In genomic region chr17:81046131-81046769, GRCh38 we compare ENCODE assay signal across 22 cellular contexts. TPM values are rescaled to one million over a fixed set of nuclear protein-coding genes. Genes with fewer than 3 reads are reported as not detected.
DNase-seq lines count a peak whose midpoint lies in the region; ATAC-seq, FAIRE-seq and TF ChIP-seq lines count a peak whose summit lies in the region.
"Had no signal": no experiment of that assay in that cellular context is flagged by ENCODE, and none has a peak within 500 bp of the region (broad histone marks: within the 10 kb centered on the region; RNA-seq: fewer than 3 reads in every experiment).

No MANE protein-coding gene starts in this region.

- TF ChIP-seq CTCF in HCT116 (IDR thresholded peaks at IDR 0.05 in 2 of 3, conservative IDR thresholded peaks at IDR 0.05 in 1 of 3; ENCODE audit: borderline replicate concordance in 1 of 3, insufficient read depth in 1 of 3, low read depth in 2 of 3, low read length in 2 of 3): no peak
- TF ChIP-seq CTCF in K562 (IDR thresholded peaks at IDR 0.05 in 2 of 3, conservative IDR thresholded peaks at IDR 0.05 in 1 of 3; ENCODE audit: insufficient read depth in 2 of 3, low read depth in 1 of 3, low read length in 3 of 3): no peak
- no peak for TF ChIP-seq CTCF in suprapubic skin (IDR thresholded peaks at IDR 0.05)
- TF ChIP-seq CTCF in ovary (IDR thresholded peaks at IDR 0.05): no peak

- TF ChIP-seq RAD21 in HCT116 (IDR thresholded peaks at IDR 0.05; ENCODE audit: low read depth) (no peak), K562 (CRISPR knock-in tag; conservative IDR thresholded peaks at IDR 0.05 in 1 of 2, IDR thresholded peaks at IDR 0.05 in 1 of 2) (no peak)

- POLR2A ChIA-PET in HCT116 (lab: Charles Lee): no interaction called here
- POLR2A ChIA-PET in K562 (lab: Yijun Ruan, JAX): interaction anchor here (0.7 to 1.2 kb wide), 3 partner anchors 8 to 177 kb away, joined by 4 to 6 read pairs (median 5); partner anchors contain the start of gene CEP131

- no peak overlapping the region for H2BK120ac ChIP-seq in mesenchymal stem cell (ENCODE audit: low read depth, low read length)

- DNase-seq in HCT116 (ENCODE audit: low read depth, low spot score) (no peak), K562 (ENCODE audit: extremely low read depth in 1 of 4, low spot score in 3 of 4) (no peak), mesenchymal stem cell (no peak), suprapubic skin (ENCODE audit: low spot score in 2 of 2) (no peak), ovary (no peak), NCI-H2107 treated with DMSO at 0.1 percent for 48 hours (lab: John Stamatoyannopoulos, UW; ENCODE audit: unreplicated experiment) (no peak)
- DNase-seq: activated CD4-positive, CD25-positive, alpha-beta regulatory T cell; activated CD8-positive, alpha-beta T cell treated with anti-CD3 and anti-CD28 coated beads, Interleukin-2, amount 10 ng/mL, durations not matched to agents 7 days and 5 days; activated naive CD4-positive, alpha-beta T cell treated with anti-CD3 and anti-CD28 coated beads, Interleukin-2, amount 50 U/mL, for 16 hours; activated T-cell treated with anti-CD3 and anti-CD28 coated beads, Interleukin-2, amount 50 U/mL, for 48 hours; GM23248; mesendoderm; NCI-H526 treated with DMSO at 0.1 percent for 48 hours; stimulated activated CD4-positive, alpha-beta T cell treated with anti-CD3 and anti-CD28 coated beads, Interleukin-12 subunit alpha, Interleukin-12 subunit beta, amount 100 ng/mL, for 4 hours; T-helper 17 cell had no signal

- WGBS in K562 (ENCODE audit: insufficient coverage, low coverage, missing lambda C conversion rate): 81% methylated on average over 13 of the region's 17 CpGs
- 98% methylated on average over 17 of the region's 17 CpGs for WGBS in mesenchymal stem cell
- 91% methylated on average over 14 of the region's 17 CpGs for WGBS in suprapubic skin
- 87 to 93% (median 90%) methylated on average over 17 of the region's 17 CpGs for WGBS in ovary, 3 donors

- CTCF ChIA-PET in HCT116 (lab: Charles Lee) (interaction anchor here (0.5 kb wide), 1 partner anchor 156 kb away, joined by 3 read pairs; no protein-coding TSS in a partner anchor), K562 (lab: Yijun Ruan, JAX; ENCODE audit: low intra/inter-chr PET ratio) (no interaction called here)

- no TSS peak for BruUV-seq in HCT116 (replicated peaks; lab: Mats Ljungman, UMichigan)
- no TSS peak for BruUV-seq in K562 (replicated peaks; lab: Mats Ljungman, UMichigan)

- no peak overlapping the region for H3K14ac ChIP-seq in mesenchymal stem cell (ENCODE audit: low read length in 2 of 2)

- peak overlapping the region in 1 of 2 experiments; percentile 9 for H3K4ac ChIP-seq in mesenchymal stem cell (ENCODE audit: low read depth in 1 of 2, low read length in 2 of 2)

- H3K79me1 ChIP-seq in mesenchymal stem cell (replicated peaks; ENCODE audit: low read length, poor library complexity, severe bottlenecking): peaks cover 2% of the 10 kb centered on the region

- H4K91ac ChIP-seq in mesenchymal stem cell (ENCODE audit: low read length): no peak overlapping the region

- intact Hi-C loops in HCT116 (cut with micrococcal nuclease): no loop called here
- intact Hi-C loops in K562 (cut with micrococcal nuclease): no loop called here
- intact Hi-C loops in ovary (cut with DNase I): loop anchor here in 1 of 4 donors (2.0 kb wide), 1 partner anchor 39 kb away; no protein-coding TSS in a partner anchor

- no peak overlapping the region for H2BK12ac ChIP-seq in mesenchymal stem cell (ENCODE audit: low read length in 2 of 2)

- H3K4me2 ChIP-seq in HCT116 (ENCODE audit: low read length): peak overlapping the region; percentile 26
- no peak overlapping the region for H3K4me2 ChIP-seq in K562 (ENCODE audit: insufficient read depth, low read length)
- no peak overlapping the region for H3K4me2 ChIP-seq in mesenchymal stem cell (ENCODE audit: low read length, poor library complexity, severe bottlenecking)

- H3K4me1 ChIP-seq in HCT116 (ENCODE audit: control insufficient read depth in 1 of 2, insufficient read depth in 2 of 2, low read length in 2 of 2) (peaks cover 87 to 100% of the 10 kb centered on the region in 2 experiments), K562 (replicated peaks in 1 of 2; ENCODE audit: control insufficient read depth in 2 of 2, insufficient read depth in 2 of 2, low read length in 2 of 2) (peaks cover 16 to 78% of the 10 kb centered on the region in 2 experiments; a peak in 4 of 5 replicates), mesenchymal stem cell (ENCODE audit: control insufficient read depth, insufficient read depth, low read depth, low read length) (peaks cover 87% of the 10 kb centered on the region), suprapubic skin (peaks cover 84% of the 10 kb centered on the region), ovary (ENCODE audit: insufficient read depth) (peaks cover 5% of the 10 kb centered on the region)

- no peak overlapping the region for H3K23ac ChIP-seq in mesenchymal stem cell (ENCODE audit: low read length in 2 of 2)

- H3K9me1 ChIP-seq in K562 (ENCODE audit: control insufficient read depth, insufficient read depth, low read length): peaks cover 13% of the 10 kb centered on the region

- peak overlapping the region; percentile 71 for H3K9ac ChIP-seq in HCT116 (ENCODE audit: low read length)
- peak overlapping the region in 1 of 2 experiments; percentile 24; a peak in 1 of 4 replicates for H3K9ac ChIP-seq in K562 (ENCODE audit: insufficient read depth in 1 of 2, low read depth in 2 of 2, low read length in 2 of 2)
- peak overlapping the region; percentile 67 for H3K9ac ChIP-seq in mesenchymal stem cell (ENCODE audit: low read length)
- H3K9ac ChIP-seq: GM23248 had no signal

- H3K9me2 ChIP-seq in HCT116 (ENCODE audit: insufficient read depth): no peaks in the 10 kb centered on the region

- in situ Hi-C loops in K562 (cut with MboI): no loop called here

- H2AK5ac ChIP-seq in mesenchymal stem cell (ENCODE audit: low read length, severe bottlenecking): peak overlapping the region; percentile 28

- ATAC-seq in HCT116 (no peak), K562 (no peak), GM19467 (IDR thresholded peaks at IDR 0.05; ENCODE audit: unreplicated experiment) (no peak), HG02759 (IDR thresholded peaks at IDR 0.05; ENCODE audit: unreplicated experiment) (no peak)
- ATAC-seq: activated CD8-positive, alpha-beta T cell treated with anti-CD3 and anti-CD28 coated beads, Interleukin-2, amount 10 ng/mL, durations not matched to agents 7 days and 5 days; T-helper 17 cell had no signal

- H3K27ac ChIP-seq in HCT116 (ENCODE audit: low read depth, low read length) (peak overlapping the region; percentile 94; the same call in 1 of the 2 replicates), K562 (ENCODE audit: extremely low read depth, low read depth, low read length) (no peak overlapping the region), mesenchymal stem cell (ENCODE audit: low read length, poor library complexity, severe bottlenecking) (no peak overlapping the region), suprapubic skin (peak overlapping the region; percentile 55), ovary (no peak overlapping the region)
- H3K27ac ChIP-seq: ascending aorta, GM23248, hepatocyte, thoracic aorta had no signal

- peaks cover 0 to 21% of the 10 kb centered on the region in 2 experiments; a peak in 1 of 4 replicates for H3K36me3 ChIP-seq in HCT116 (ENCODE audit: control insufficient read depth in 1 of 2, insufficient read depth in 2 of 2, low read length in 2 of 2)
- H3K36me3 ChIP-seq in K562 (ENCODE audit: control insufficient read depth, insufficient read depth, low read length): peaks cover 10% of the 10 kb centered on the region; the same call in 1 of the 3 replicates
- peaks cover 0 to 28% of the 10 kb centered on the region in 2 experiments for H3K36me3 ChIP-seq in mesenchymal stem cell (ENCODE audit: control insufficient read depth in 1 of 2, insufficient read depth in 2 of 2, low read depth in 1 of 2, low read length in 2 of 2)
- H3K36me3 ChIP-seq in suprapubic skin: no peaks in the 10 kb centered on the region
- H3K36me3 ChIP-seq in ovary: no peaks in the 10 kb centered on the region
- H3K36me3 ChIP-seq: ascending aorta, thoracic aorta had no signal

- no peak overlapping the region for H3K4me3 ChIP-seq in HCT116 (replicated peaks in 1 of 2; ENCODE audit: low read depth in 1 of 2, low read length in 2 of 2)
- no peak overlapping the region for H3K4me3 ChIP-seq in K562
- H3K4me3 ChIP-seq in mesenchymal stem cell (ENCODE audit: insufficient read depth in 1 of 2, low read depth in 1 of 2, low read length in 2 of 2): no peak overlapping the region
- no peak overlapping the region for H3K4me3 ChIP-seq in suprapubic skin
- no peak overlapping the region for H3K4me3 ChIP-seq in ovary
- H3K4me3 ChIP-seq: ascending aorta, GM23248, hepatocyte, thoracic aorta had no signal

- TF ChIP-seq POLR2A in HCT116 (IDR thresholded peaks at IDR 0.05; ENCODE audit: borderline replicate concordance, extremely low read depth, insufficient read depth, insufficient read length): no peak
- TF ChIP-seq POLR2A in K562 (conservative IDR thresholded peaks at IDR 0.05): no peak
- TF ChIP-seq POLR2A in suprapubic skin (IDR thresholded peaks at IDR 0.05): no peak
- TF ChIP-seq POLR2A in ovary (IDR thresholded peaks at IDR 0.05): no peak

- H2AFZ ChIP-seq in HCT116 (ENCODE audit: low read depth, low read length, poor library complexity, severe bottlenecking): no peak overlapping the region
- H2AFZ ChIP-seq in K562 (ENCODE audit: low read depth, low read length): no peak overlapping the region
- no peak overlapping the region for H2AFZ ChIP-seq in mesenchymal stem cell (ENCODE audit: low read depth, low read length)
- H2AFZ ChIP-seq: GM23248, hepatocyte had no signal

- H4K20me1 ChIP-seq in HCT116 (ENCODE audit: insufficient read depth) (peaks cover 14% of the 10 kb centered on the region; the same call in 1 of the 2 replicates), K562 (replicated peaks; ENCODE audit: control insufficient read depth, insufficient read depth, low read length) (peaks cover 31% of the 10 kb centered on the region)

- H4K8ac ChIP-seq in mesenchymal stem cell (ENCODE audit: low read length): no peak overlapping the region

- no peak for FAIRE-seq in K562 (lab: Jason Lieb, UNC)
- FAIRE-seq: HTR-8/SVneo, islet of Langerhans had no signal

- H3K9me3 ChIP-seq in HCT116 (ENCODE audit: control insufficient read depth in 1 of 2, insufficient read depth in 1 of 2, low read depth in 1 of 2, low read length in 2 of 2) (no peaks in the 10 kb centered on the region), K562 (replicated peaks; ENCODE audit: control insufficient read depth, insufficient read depth, low read depth, low read length) (no peaks in the 10 kb centered on the region), mesenchymal stem cell (ENCODE audit: control insufficient read depth, low read length) (no peaks in the 10 kb centered on the region), suprapubic skin (no peaks in the 10 kb centered on the region), ovary (no peaks in the 10 kb centered on the region)
- H3K9me3 ChIP-seq: ascending aorta, thoracic aorta had no signal

- H3K27me3 ChIP-seq in HCT116 (ENCODE audit: insufficient read depth, low read length) (no peaks in the 10 kb centered on the region), K562 (ENCODE audit: control insufficient read depth in 2 of 2, insufficient read depth in 2 of 2, low read length in 2 of 2) (no peaks in the 10 kb centered on the region), mesenchymal stem cell (ENCODE audit: control insufficient read depth in 1 of 2, insufficient read depth in 1 of 2, low read length in 2 of 2) (no peaks in the 10 kb centered on the region), suprapubic skin (no peaks in the 10 kb centered on the region), ovary (no peaks in the 10 kb centered on the region)
- H3K27me3 ChIP-seq: ascending aorta, hepatocyte had no signal

- TF ChIP-seq EP300 in K562 (IDR thresholded peaks at IDR 0.05; ENCODE audit: low read length) (no peak), suprapubic skin (IDR thresholded peaks at IDR 0.05) (no peak), ovary (IDR thresholded peaks at IDR 0.05) (no peak)

- RAD21 ChIA-PET in HCT116 (lab: Charles Lee; ENCODE audit: low non-redundant PET in 1 of 2, low total read pairs in 2 of 2, uncharacterized antibody in 2 of 2, unreplicated experiment in 2 of 2): no interaction called here

- H2BK5ac ChIP-seq in mesenchymal stem cell (ENCODE audit: low read depth, low read length, poor library complexity, severe bottlenecking): peak overlapping the region; percentile 58

- no peak overlapping the region for H3K18ac ChIP-seq in mesenchymal stem cell (ENCODE audit: low read depth in 1 of 2, low read length in 2 of 2)

- peaks cover 100% of the 10 kb centered on the region for H3K79me2 ChIP-seq in HCT116 (ENCODE audit: insufficient read depth, low read length)
- peaks cover 78% of the 10 kb centered on the region for H3K79me2 ChIP-seq in K562 (ENCODE audit: control insufficient read depth, insufficient read depth, low read length)

- H2BK15ac ChIP-seq in mesenchymal stem cell (ENCODE audit: low read depth, poor library complexity, severe bottlenecking): peak overlapping the region; percentile 41

RNA-seq across cellular contexts. Expression of gene BAIAP2, which starts 11.3 kb away (rescaled TPM):
- 105 TPM for total RNA-seq in HCT116 (2021; ENCODE audit: unreplicated experiment)
- 93.4 and 95.1 TPM in 2 replicates for polyA plus RNA-seq in HCT116 (2012)
- total RNA-seq in K562 (2011; cell fraction: chromatin; rRNA removed; ENCODE audit: low replicate concordance): 69.8 and 141 TPM in 2 replicates
- 54.5 and 61.0 TPM in 2 replicates for total RNA-seq in K562 (2011; cell fraction: nucleolus; rRNA removed)
- 40.5 and 42.0 TPM in 2 replicates for total RNA-seq in K562 (2011; cell fraction: nucleoplasm; rRNA removed)
- total RNA-seq in K562 (2014; rRNA removed): 26.7 and 31.9 TPM in 2 replicates
- 14.2 and 17.7 TPM in 2 replicates for total RNA-seq in K562 (2014; rRNA removed; fragmentation: Illumina TruSeq; extraction: Trizol)
- total RNA-seq in K562 (2015; rRNA removed; fragmentation: Illumina TruSeq; extraction: Trizol): 18.4 and 21.2 TPM in 2 replicates
- total RNA-seq in K562 (2021): 44.7 and 51.6 TPM in 2 replicates
- polyA plus RNA-seq in K562 (2011; rRNA removed): 9.8 and 13.6 TPM in 2 replicates
- 9.8 and 28.7 TPM in 2 replicates for polyA plus RNA-seq in K562 (2011; cell fraction: cytosol; rRNA removed)
- polyA plus RNA-seq in K562 (2011; cell fraction: nucleus; rRNA removed): 37.7 and 77.3 TPM in 2 replicates
- polyA plus RNA-seq in K562 (2012): 37.1 and 42.6 TPM in 2 replicates
- 20.7 and 30.0 TPM in 2 replicates for polyA plus RNA-seq in K562 (2014; fragmentation: Illumina TruSeq; extraction: Trizol)
- 1 to 10 TPM; 2.3 to 2.4 TPM for polyA plus RNA-seq in K562 (2014; fragmentation: Nextera tagmentation; extraction: Ambion mirVana)
- polyA plus RNA-seq in K562 (2014; rRNA removed): 17.3 and 23.2 TPM in 2 replicates
- polyA minus RNA-seq in K562 (2011; rRNA and poly(A)+ RNA removed): 11.9 and 13.6 TPM in 2 replicates
- 22.8 and 24.8 TPM in 2 replicates for polyA minus RNA-seq in K562 (2011; cell fraction: cytosol; rRNA and poly(A)+ RNA removed)
- polyA minus RNA-seq in K562 (2011; cell fraction: nucleus; rRNA and poly(A)+ RNA removed): 38.3 and 38.6 TPM in 2 replicates
- polyA plus RNA-seq in mesenchymal stem cell (2013, experiment 1 of 2): 20.5 TPM
- 20.4 TPM for polyA plus RNA-seq in mesenchymal stem cell (2013, experiment 2 of 2)
- total RNA-seq in suprapubic skin: 100 to 1,000 TPM; 214 to 283 (median 260) TPM
- 10 to 100 TPM; 13.8 to 80.6 (median 30.1) TPM for total RNA-seq in ovary
- polyA plus RNA-seq in ovary: 10 to 100 TPM; 12.0 to 21.5 TPM

RNA-seq across cellular contexts. Expression of gene CHMP6, which starts 54.6 kb away (rescaled TPM):
- total RNA-seq in HCT116 (2021; ENCODE audit: unreplicated experiment) (22.0 TPM), K562 (2014; rRNA removed) (10.3 and 12.9 TPM in 2 replicates), K562 (2014; rRNA removed; fragmentation: Illumina TruSeq; extraction: Trizol) (14.4 and 15.7 TPM in 2 replicates), K562 (2015; rRNA removed; fragmentation: Illumina TruSeq; extraction: Trizol) (12.7 and 13.8 TPM in 2 replicates), K562 (2021) (25.6 and 26.8 TPM in 2 replicates), suprapubic skin (10 to 100 TPM; 17.5 to 35.6 (median 23.1) TPM), ovary (10 to 100 TPM; 18.5 to 29.7 (median 26.5) TPM)
- polyA plus RNA-seq in HCT116 (2012): 14.7 and 15.2 TPM in 2 replicates
- 33.8 and 66.2 TPM in 2 replicates for total RNA-seq in K562 (2011; cell fraction: chromatin; rRNA removed; ENCODE audit: low replicate concordance)
- 40.5 and 47.9 TPM in 2 replicates for total RNA-seq in K562 (2011; cell fraction: nucleolus; rRNA removed)
- total RNA-seq in K562 (2011; cell fraction: nucleoplasm; rRNA removed): 22.9 and 24.6 TPM in 2 replicates
- polyA plus RNA-seq in K562 (2011; rRNA removed) (8.0 and 13.4 TPM in 2 replicates), K562 (2014; fragmentation: Illumina TruSeq; extraction: Trizol) (11.4 and 15.5 TPM in 2 replicates), K562 (2014; fragmentation: Nextera tagmentation; extraction: Ambion mirVana) (1 to 10 TPM in 1 of 2 experiments, under 1 TPM in 1; 0.25 to 1.8 TPM), K562 (2014; rRNA removed) (28.3 and 30.4 TPM in 2 replicates), ovary (10 to 100 TPM; 25.6 to 27.5 TPM)
- polyA plus RNA-seq in K562 (2011; cell fraction: cytosol; rRNA removed): 10.5 and 35.5 TPM in 2 replicates
- polyA plus RNA-seq in K562 (2011; cell fraction: nucleus; rRNA removed): 10.7 and 20.1 TPM in 2 replicates
- polyA plus RNA-seq in K562 (2012): 13.7 and 20.1 TPM in 2 replicates
- polyA minus RNA-seq in K562 (2011; rRNA and poly(A)+ RNA removed): 11.2 and 15.9 TPM in 2 replicates
- polyA minus RNA-seq in K562 (2011; cell fraction: cytosol; rRNA and poly(A)+ RNA removed): 5.0 and 8.7 TPM in 2 replicates
- polyA minus RNA-seq in K562 (2011; cell fraction: nucleus; rRNA and poly(A)+ RNA removed): 13.5 and 13.7 TPM in 2 replicates
- 12.7 TPM for polyA plus RNA-seq in mesenchymal stem cell (2013, experiment 1 of 2)
- polyA plus RNA-seq in mesenchymal stem cell (2013, experiment 2 of 2): 12.0 TPM

Comparison
In these comparisons a context has a peak if more than half of its experiments do, and no peak if none do; other contexts are left out.
1. H3K27ac ChIP-seq: peak in HCT116 (single experiment) and suprapubic skin (single experiment); none in K562 (single experiment), mesenchymal stem cell (single experiment) and ovary (0 of 2).